Comparison of ENCODE assay signal across 10 cellular contexts in the genomic region with DNA sequence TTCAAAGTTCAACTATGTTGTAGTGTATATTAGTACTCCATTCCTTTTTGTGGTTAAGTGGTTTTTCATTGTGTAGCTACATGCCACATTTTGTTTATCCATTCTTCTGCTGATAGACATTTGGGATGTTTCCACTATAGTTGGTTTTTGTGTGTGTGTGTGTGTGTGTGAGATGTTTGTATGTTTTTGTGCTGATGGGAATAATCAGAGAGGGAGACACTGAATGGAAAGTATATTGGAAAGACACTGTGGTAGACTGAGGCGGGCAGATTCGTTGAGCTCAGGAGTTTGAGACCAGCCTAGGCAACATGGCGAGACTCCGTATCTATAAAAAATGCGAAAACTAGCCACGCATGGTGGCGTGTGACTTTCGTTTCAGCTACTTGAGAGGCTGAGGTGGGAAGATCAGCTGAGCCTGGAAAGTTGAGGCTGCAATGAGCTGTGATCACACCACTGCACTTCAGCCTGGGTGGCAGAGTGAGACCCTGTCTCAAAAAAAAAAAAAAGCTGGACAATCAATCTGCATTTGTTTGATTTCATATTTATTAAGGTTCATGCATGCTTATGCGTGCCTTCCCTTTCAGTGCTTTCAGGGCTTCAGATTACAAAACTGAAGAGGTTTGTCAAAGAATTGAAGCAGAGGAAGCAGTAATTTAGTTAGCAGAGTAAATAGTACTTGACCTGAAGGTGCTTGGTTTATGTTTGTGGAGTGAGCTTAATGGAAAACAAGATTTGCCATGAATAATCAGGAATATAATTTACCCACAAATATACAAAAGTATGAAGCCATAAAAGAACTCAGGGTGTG. TPM values are rescaled to one million over a fixed set of nuclear protein-coding genes. Genes with fewer than 3 reads are reported as not detected.
DNase-seq lines count a peak whose midpoint lies in the region; ATAC-seq and TF ChIP-seq lines count a peak whose summit lies in the region.
"Had no signal": no experiment of that assay in that cellular context is flagged by ENCODE, and none has a peak within 500 bp of the region (broad histone marks: within the 10 kb centered on the region; RNA-seq: fewer than 3 reads in every experiment).

No MANE protein-coding gene starts in this region.

- no peaks in the 10 kb centered on the region for H3K9me3 Mint-ChIP-seq in activated T-helper 1 cell treated with anti-CD3 and anti-CD28 coated beads, Interleukin-12 subunit alpha, Interleukin-12 subunit beta, Interleukin-2, Interleukin-4 antibody, amounts not matched to agents 30 ng/mL and 10 ng/mL and 1 ng/mL, durations not matched to agents 14 hours and 24 hours and 36 hours
- no peaks in the 10 kb centered on the region for H3K9me3 Mint-ChIP-seq in naive thymus-derived CD8-positive, alpha-beta T cell

- H3K4me1 Mint-ChIP-seq in activated T-helper 1 cell treated with anti-CD3 and anti-CD28 coated beads, Interleukin-12 subunit alpha, Interleukin-12 subunit beta, Interleukin-2, Interleukin-4 antibody, amounts not matched to agents 30 ng/mL and 10 ng/mL and 1 ng/mL, durations not matched to agents 14 hours and 24 hours and 36 hours (ENCODE audit: low read depth) = peaks cover 49% of the 10 kb centered on the region
- H3K4me1 Mint-ChIP-seq in naive thymus-derived CD8-positive, alpha-beta T cell = peaks cover 19 to 62% (median 46%) of the 10 kb centered on the region in 4 donors

- intact Hi-C loops in activated T-helper 1 cell treated with anti-CD3 and anti-CD28 coated beads, Interleukin-12 subunit alpha, Interleukin-12 subunit beta, Interleukin-2, Interleukin-4 antibody, amounts not matched to agents 30 ng/mL and 10 ng/mL and 1 ng/mL, durations not matched to agents 14 hours and 24 hours and 36 hours (cut with micrococcal nuclease) = loop anchor here (2.0 kb wide), 1 partner anchor 14 kb away; the partner anchor contains the start of gene SEC24C
- intact Hi-C loops in stomach (cut with DNase I; ENCODE audit: low total_unique reads) = no loop called here
- intact Hi-C loops in Right ventricle myocardium superior (cut with DNase I) = no loop called here

- peak overlapping the region; percentile 79 for H3K27ac Mint-ChIP-seq in activated T-helper 1 cell treated with anti-CD3 and anti-CD28 coated beads, Interleukin-12 subunit alpha, Interleukin-12 subunit beta, Interleukin-2, Interleukin-4 antibody, amounts not matched to agents 30 ng/mL and 10 ng/mL and 1 ng/mL, durations not matched to agents 14 hours and 24 hours and 36 hours
- peak overlapping the region; percentile 1 to 94 (median 79) for H3K27ac Mint-ChIP-seq in naive thymus-derived CD8-positive, alpha-beta T cell

- POLR2A ChIA-PET in naive thymus-derived CD8-positive, alpha-beta T cell (lab: Charles Lee) = interaction anchor here (0.6 to 2.2 kb wide), 8 partner anchors 10 to 28 kb away, joined by 3 to 9 read pairs (median 4); a partner anchor contains a TSS

- peak overlapping the region; percentile 24 for H3K4me3 Mint-ChIP-seq in activated T-helper 1 cell treated with anti-CD3 and anti-CD28 coated beads, Interleukin-12 subunit alpha, Interleukin-12 subunit beta, Interleukin-2, Interleukin-4 antibody, amounts not matched to agents 30 ng/mL and 10 ng/mL and 1 ng/mL, durations not matched to agents 14 hours and 24 hours and 36 hours
- H3K4me3 Mint-ChIP-seq in naive thymus-derived CD8-positive, alpha-beta T cell = peak overlapping the region; percentile 8 to 66 (median 56)

- no peaks in the 10 kb centered on the region for H3K27me3 Mint-ChIP-seq in activated T-helper 1 cell treated with anti-CD3 and anti-CD28 coated beads, Interleukin-12 subunit alpha, Interleukin-12 subunit beta, Interleukin-2, Interleukin-4 antibody, amounts not matched to agents 30 ng/mL and 10 ng/mL and 1 ng/mL, durations not matched to agents 14 hours and 24 hours and 36 hours (ENCODE audit: insufficient read depth)
- H3K27me3 Mint-ChIP-seq in naive thymus-derived CD8-positive, alpha-beta T cell = no peaks in the 10 kb centered on the region

- TF ChIP-seq EP300 in stomach (IDR thresholded peaks at IDR 0.05) = no peak

- H3K9me3 ChIP-seq in stomach = no peaks in the 10 kb centered on the region
- H3K9me3 ChIP-seq: gastrocnemius medialis had no signal

- H3K4me3 ChIP-seq in stomach = no peak overlapping the region
- H3K4me3 ChIP-seq: gastrocnemius medialis had no signal

- H3K36me3 Mint-ChIP-seq in activated T-helper 1 cell treated with anti-CD3 and anti-CD28 coated beads, Interleukin-12 subunit alpha, Interleukin-12 subunit beta, Interleukin-2, Interleukin-4 antibody, amounts not matched to agents 30 ng/mL and 10 ng/mL and 1 ng/mL, durations not matched to agents 14 hours and 24 hours and 36 hours (ENCODE audit: low read depth) = peaks cover 44% of the 10 kb centered on the region
- H3K36me3 Mint-ChIP-seq in naive thymus-derived CD8-positive, alpha-beta T cell = peaks cover 5 to 83% (median 23%) of the 10 kb centered on the region in 3 donors

- H3K4me1 ChIP-seq in stomach = peaks cover 0 to 12% (median 0%) of the 10 kb centered on the region in 4 donors
- H3K4me1 ChIP-seq: gastrocnemius medialis had no signal

- no peaks in the 10 kb centered on the region for H3K27me3 ChIP-seq in stomach
- H3K27me3 ChIP-seq: gastrocnemius medialis had no signal

- peaks cover 48 to 85% (median 80%) of the 10 kb centered on the region in 4 donors for H3K36me3 ChIP-seq in stomach

- peak overlapping the region in 1 of 5 donors; percentile 5 for H3K27ac ChIP-seq in stomach
- H3K27ac ChIP-seq: gastrocnemius medialis had no signal

- no peak for TF ChIP-seq POLR2A in stomach (IDR thresholded peaks at IDR 0.05)

- no peak for TF ChIP-seq CTCF in stomach (IDR thresholded peaks at IDR 0.05)

- DNase-seq in DMS53 treated with DMSO at 0.1 percent for 48 hours (lab: John Stamatoyannopoulos, UW; ENCODE audit: unreplicated experiment) (peak; percentile 92), NCI-H1105 (lab: John Stamatoyannopoulos, UW) (peak; percentile 42), cortex of kidney (lab: John Stamatoyannopoulos, UW) (no peak), stomach (no peak), Right ventricle myocardium superior (no peak)
- DNase-seq in activated T-helper 1 cell treated with anti-CD3 and anti-CD28 coated beads, Interleukin-12 subunit alpha, Interleukin-12 subunit beta, Interleukin-2, Interleukin-4 antibody, amounts not matched to agents 30 ng/mL and 10 ng/mL and 1 ng/mL, durations not matched to agents 14 hours and 24 hours and 36 hours (ENCODE audit: low spot score) = no peak
- DNase-seq in naive thymus-derived CD8-positive, alpha-beta T cell = peak in 1 of 10 donors; percentile 34
- DNase-seq: gastrocnemius medialis, KBM-7, NCI-H345 had no signal

- WGBS in stomach, 5 donors = 81 to 86% (median 83%) methylated on average over 9 of the region's 9 CpGs

- ATAC-seq in naive thymus-derived CD8-positive, alpha-beta T cell = no peak
- no peak for ATAC-seq in Right ventricle myocardium superior (ENCODE audit: poor library complexity)
- ATAC-seq: gastrocnemius medialis had no signal

RNA-seq across cellular contexts. Expression of gene SEC24C, which starts 14.7 kb away (rescaled TPM):
- 112 and 114 TPM in 2 replicates for total RNA-seq in activated T-helper 1 cell treated with anti-CD3 and anti-CD28 coated beads, Interleukin-12 subunit alpha, Interleukin-12 subunit beta, Interleukin-2, Interleukin-4 antibody, amounts not matched to agents 30 ng/mL and 10 ng/mL and 1 ng/mL, durations not matched to agents 14 hours and 24 hours and 36 hours
- 10 to 100 TPM; 72.2 to 72.7 TPM for total RNA-seq in naive thymus-derived CD8-positive, alpha-beta T cell
- polyA plus RNA-seq in naive thymus-derived CD8-positive, alpha-beta T cell = 10 to 100 TPM; 18.9 to 33.5 (median 25.9) TPM
- total RNA-seq in stomach (10 to 100 TPM; 40.6 to 58.8 (median 50.7) TPM), Right ventricle myocardium superior (42.3 TPM)
- polyA plus RNA-seq in stomach = 10 to 100 TPM; 23.5 to 25.2 (median 25.1) TPM

RNA-seq across cellular contexts. Expression of gene CHCHD1, which starts 22.9 kb away (rescaled TPM):
- 30.9 and 33.5 TPM in 2 replicates for total RNA-seq in activated T-helper 1 cell treated with anti-CD3 and anti-CD28 coated beads, Interleukin-12 subunit alpha, Interleukin-12 subunit beta, Interleukin-2, Interleukin-4 antibody, amounts not matched to agents 30 ng/mL and 10 ng/mL and 1 ng/mL, durations not matched to agents 14 hours and 24 hours and 36 hours
- 10 to 100 TPM; 19.9 to 22.1 TPM for total RNA-seq in naive thymus-derived CD8-positive, alpha-beta T cell
- polyA plus RNA-seq in naive thymus-derived CD8-positive, alpha-beta T cell = 10 to 100 TPM; 32.2 to 44.6 (median 37.9) TPM
- total RNA-seq in stomach (10 to 100 TPM in 3 of 5 donors, 1 to 10 TPM in 2; 1.3 to 51.0 (median 11.2) TPM), Right ventricle myocardium superior (28.0 TPM)
- 10 to 100 TPM; 60.2 to 81.6 (median 69.9) TPM for polyA plus RNA-seq in stomach

RNA-seq across cellular contexts. Expression of gene ZSWIM8, which starts 26.5 kb away (rescaled TPM):
- 54.2 and 56.3 TPM in 2 replicates for total RNA-seq in activated T-helper 1 cell treated with anti-CD3 and anti-CD28 coated beads, Interleukin-12 subunit alpha, Interleukin-12 subunit beta, Interleukin-2, Interleukin-4 antibody, amounts not matched to agents 30 ng/mL and 10 ng/mL and 1 ng/mL, durations not matched to agents 14 hours and 24 hours and 36 hours
- total RNA-seq in naive thymus-derived CD8-positive, alpha-beta T cell = 10 to 100 TPM; 79.0 to 79.9 TPM
- 10 to 100 TPM; 12.3 to 18.5 (median 13.4) TPM for polyA plus RNA-seq in naive thymus-derived CD8-positive, alpha-beta T cell
- 100 to 1,000 TPM in 3 of 5 donors, 10 to 100 TPM in 2; 43.4 to 325 (median 101) TPM for total RNA-seq in stomach
- 100 to 1,000 TPM in 1 of 3 donors, 10 to 100 TPM in 2; 53.4 to 121 (median 57.7) TPM for polyA plus RNA-seq in stomach
- 40.3 TPM for total RNA-seq in Right ventricle myocardium superior

RNA-seq across cellular contexts. Expression of gene NDST2, which starts 52.5 kb away (rescaled TPM):
- total RNA-seq in activated T-helper 1 cell treated with anti-CD3 and anti-CD28 coated beads, Interleukin-12 subunit alpha, Interleukin-12 subunit beta, Interleukin-2, Interleukin-4 antibody, amounts not matched to agents 30 ng/mL and 10 ng/mL and 1 ng/mL, durations not matched to agents 14 hours and 24 hours and 36 hours = 51.7 and 53.2 TPM in 2 replicates
- 100 to 1,000 TPM; 101 to 112 TPM for total RNA-seq in naive thymus-derived CD8-positive, alpha-beta T cell
- polyA plus RNA-seq in naive thymus-derived CD8-positive, alpha-beta T cell = 10 to 100 TPM; 13.4 to 34.3 (median 24.5) TPM
- total RNA-seq in stomach (10 to 100 TPM in 4 of 5 donors, 1 to 10 TPM in 1; 2.3 to 97.4 (median 16.7) TPM), Right ventricle myocardium superior (10.4 TPM)
- polyA plus RNA-seq in stomach = 1 to 10 TPM; 3.5 to 9.8 (median 6.5) TPM

Comparison
In these comparisons a context has a peak if more than half of its experiments do, and no peak if none do; other contexts are left out.
1. DNase-seq: peak in DMS53 treated with DMSO at 0.1 percent for 48 hours (single experiment) and NCI-H1105 (single experiment); none in activated T-helper 1 cell treated with anti-CD3 and anti-CD28 coated beads, Interleukin-12 subunit alpha, Interleukin-12 subunit beta, Interleukin-2, Interleukin-4 antibody, amounts not matched to agents 30 ng/mL and 10 ng/mL and 1 ng/mL, durations not matched to agents 14 hours and 24 hours and 36 hours (single experiment), cortex of kidney (single experiment), stomach (single experiment) and Right ventricle myocardium superior (single experiment).